ENCODE assay signal across 8 cellular contexts in genomic region chr2:64988420-64989125, GRCh38. TPM values are rescaled to one million over a fixed set of nuclear protein-coding genes. Genes with fewer than 3 reads are reported as not detected.
DNase-seq lines count a peak whose midpoint lies in the region; ATAC-seq, FAIRE-seq and TF ChIP-seq lines count a peak whose summit lies in the region.

No MANE protein-coding gene starts in this region.

- CTCF ChIA-PET in A549 (lab: Yijun Ruan, JAX): interaction anchor here (0.8 to 12.0 kb wide), 17 partner anchors 9 to 107 kb away, joined by 3 to 99 read pairs (median 4); no protein-coding TSS in a partner anchor

- H3K27ac ChIP-seq in A549: peak overlapping the region; percentile 91 to 94

- FAIRE-seq in A549 (lab: Jason Lieb, UNC): no peak

- no peak for TF ChIP-seq EP300 in A549 (IDR thresholded peaks at IDR 0.05)

- under 1% methylated on average over 31 of the region's 65 CpGs for WGBS in A549 (ENCODE audit: missing lambda C conversion rate)
- 0% methylated on average over 12 to 33 of the region's 65 CpGs for WGBS in lower leg skin, 2 donors

- H3K4me3 ChIP-seq in A549 (peak overlapping the region; percentile 89), lower leg skin (ENCODE audit: low read depth, poor library complexity, severe bottlenecking) (peak overlapping the region; percentile 47)

- TF ChIP-seq RAD21 in A549 (conservative IDR thresholded peaks at IDR 0.05 in 1 of 2, IDR thresholded peaks at IDR 0.05 in 1 of 2): peak in 1 of 2 experiments; percentile 44; a peak in 2 of 5 replicates

- TF ChIP-seq POLR2A in A549 (IDR thresholded peaks at IDR 0.05; ENCODE audit: low read length) (peak; percentile 35), lower leg skin (IDR thresholded peaks at IDR 0.05) (peak in 1 of 2 donors; percentile 29)

- peak overlapping the region; percentile 96 for H3K4me2 ChIP-seq in A549

- intact Hi-C loops in lower leg skin (cut with DNase I; ENCODE audit: low total_unique reads): no loop called here

- TF ChIP-seq CTCF in A549 (IDR thresholded peaks at IDR 0.05) (peak; percentile 55), lower leg skin (IDR thresholded peaks at IDR 0.05) (no peak)

- peak; percentile 89 to 90 for DNase-seq in A549 (ENCODE audit: low read depth in 1 of 2, low spot score in 1 of 2)
- peak; percentile 79 for DNase-seq in NCI-H2171 (lab: John Stamatoyannopoulos, UW)
- peak; percentile 67 for DNase-seq in activated CD4-positive, alpha-beta T cell treated with anti-CD3 and anti-CD28 coated beads for 48 hours
- DNase-seq in dermis blood vessel endothelial cell: peak; percentile 80
- DNase-seq in lower leg skin (ENCODE audit: low spot score in 2 of 2): peak; percentile 45 to 87
- DNase-seq in stimulated activated CD4-positive, alpha-beta T cell treated with anti-CD3 and anti-CD28 coated beads, TNF-alpha, amount 100 ng/mL, for 1 hour (ENCODE audit: low read depth in 3 of 3, low spot score in 1 of 3): peak in 2 of 3 donors; percentile 5 to 24

- ATAC-seq in A549 (peak; percentile 89), GM18511 (IDR thresholded peaks at IDR 0.05; ENCODE audit: unreplicated experiment) (peak; percentile 36), HG02981 (IDR thresholded peaks at IDR 0.05; ENCODE audit: unreplicated experiment) (peak; percentile 29)

- peaks cover 27% of the 10 kb centered on the region for H3K4me1 ChIP-seq in A549

- POLR2A ChIA-PET in A549 (lab: Yijun Ruan, JAX): interaction anchor here (0.6 to 2.3 kb wide), 13 partner anchors 8 to 239 kb away, joined by 3 to 13 read pairs (median 4); partner anchors contain the start of genes ACTR2, CEP68 and RAB1A

- no peaks in the 10 kb centered on the region for H3K9me3 ChIP-seq in A549

TF ChIP-seq in A549, 52 proteins besides CTCF, POLR2A, EP300 and RAD21:
- TF ChIP-seq ELK1 (IDR thresholded peaks at IDR 0.05; ENCODE audit: low read depth, low read length): no peak
- 0 out of 2 replicates have a peak, but pooled peaks have one; percentile 29 for TF ChIP-seq HDAC2 (IDR thresholded peaks at IDR 0.05)
- TF ChIP-seq NFE2L2 (conservative IDR thresholded peaks at IDR 0.05; ENCODE audit: low read length): no peak
- TF ChIP-seq MAX (IDR thresholded peaks at IDR 0.05): peak; percentile 59; the same call in 1 of the 2 replicates
- 0 out of 2 replicates have a peak, but pooled peaks have one; percentile 23 for TF ChIP-seq REST (IDR thresholded peaks at IDR 0.05)
- no peak for TF ChIP-seq CHD4 (IDR thresholded peaks at IDR 0.05; ENCODE audit: borderline replicate concordance)
- TF ChIP-seq SMC3 (IDR thresholded peaks at IDR 0.05): peak; percentile 40; the same call in 1 of the 3 replicates
- peak; percentile 53; the same call in 1 of the 2 replicates for TF ChIP-seq TP53 (CRISPR knock-in tag; IDR thresholded peaks at IDR 0.05)
- TF ChIP-seq BCL3 (IDR thresholded peaks at IDR 0.05): peak; percentile 63; the same call in 1 of the 3 replicates
- TF ChIP-seq GATA3 (IDR thresholded peaks at IDR 0.05; ENCODE audit: borderline replicate concordance): peak; percentile 15
- peak; percentile 92 for TF ChIP-seq PHF8 (IDR thresholded peaks at IDR 0.05; ENCODE audit: borderline replicate concordance, low read depth)
- TF ChIP-seq E2F6 (IDR thresholded peaks at IDR 0.05; ENCODE audit: borderline replicate concordance, low read depth): peak; percentile 4; the same call in 1 of the 2 replicates
- TF ChIP-seq ZNF302 (CRISPR knock-in tag; IDR thresholded peaks at IDR 0.05): no peak
- peak; percentile 54 to 78 for TF ChIP-seq JUN (IDR thresholded peaks at IDR 0.05)
- no peak for TF ChIP-seq HMGXB4 (CRISPR knock-in tag; IDR thresholded peaks at IDR 0.05; ENCODE audit: borderline replicate concordance)
TF ChIP-seq in A549: peak in this region for 10.

RNA-seq across cellular contexts. Expression of gene SLC1A4, which starts 0.6 kb away (rescaled TPM):
- polyA plus RNA-seq in A549 (2011; rRNA removed) (22.9 and 26.4 TPM in 2 replicates), A549 (2017; fragmentation: RNase III; extraction: RNeasy Plus Mini Kit Qiagen cat#74134 plus additional on column Dnase treatment) (9.1 to 10.4 TPM (median 9.5 TPM) in 3 replicates)
- polyA plus RNA-seq in A549 (2012; cell fraction: cytosol; rRNA removed): 7.2 and 7.3 TPM in 2 replicates
- 16.4 and 20.7 TPM in 2 replicates for polyA plus RNA-seq in A549 (2012; cell fraction: nucleus; rRNA removed)
- polyA minus RNA-seq in A549 (2011; rRNA and poly(A)+ RNA removed): 37.4 and 42.1 TPM in 2 replicates
- total RNA-seq in dermis blood vessel endothelial cell (12.3 and 15.1 TPM in 2 replicates), lower leg skin (10 to 100 TPM in 3 of 4 donors, 1 to 10 TPM in 1; 8.3 to 31.1 (median 18.0) TPM)

Comparison
In these comparisons a context has a peak if more than half of its experiments do, and no peak if none do; other contexts are left out.
1. Peak in every context shown above with its lines: DNase-seq, ATAC-seq, H3K4me3 ChIP-seq and H3K27ac ChIP-seq.
2. ATAC-seq: peak in every context shown above with its lines; median percentile 89 in A549; 36 in GM18511; 29 in HG02981.
3. DNase-seq: peak in every context shown above with its lines; median percentile 90 in A549; 80 in dermis blood vessel endothelial cell; 79 in NCI-H2171; 67 in activated CD4-positive, alpha-beta T cell treated with anti-CD3 and anti-CD28 coated beads for 48 hours; 66 in lower leg skin; 14 in stimulated activated CD4-positive, alpha-beta T cell treated with anti-CD3 and anti-CD28 coated beads, TNF-alpha, amount 100 ng/mL, for 1 hour.